In genomic region chr17:68704897-68705296, GRCh38 we compare ENCODE assay signal across 14 cellular contexts.
DNase-seq lines count a peak whose midpoint lies in the region; TF ChIP-seq lines count a peak whose summit lies in the region.
"Had no signal": no experiment of that assay in that cellular context is flagged by ENCODE, and none has a peak within 500 bp of the region (broad histone marks: within the 10 kb centered on the region; RNA-seq: fewer than 3 reads in every experiment).

No MANE protein-coding gene starts in this region.

- no peak overlapping the region for H3K9ac ChIP-seq in neural progenitor cell

- H3K4me1 Mint-ChIP-seq in chondrocyte (ENCODE audit: low read depth) (peaks cover 8% of the 10 kb centered on the region), nephron (peaks cover 46% of the 10 kb centered on the region), neural progenitor cell (no peaks in the 10 kb centered on the region)
- H3K4me1 Mint-ChIP-seq: B cell had no signal

- H3K4me3 Mint-ChIP-seq in chondrocyte (ENCODE audit: unreplicated experiment), result no peak overlapping the region
- H3K4me3 Mint-ChIP-seq in nephron, result peak overlapping the region in 1 of 3 experiments; percentile 1
- no peak overlapping the region for H3K4me3 Mint-ChIP-seq in neural progenitor cell
- H3K4me3 Mint-ChIP-seq: B cell had no signal

- H3K27me3 ChIP-seq in AG04450 (ENCODE audit: control insufficient read depth, insufficient read depth, low read length) (no peaks in the 10 kb centered on the region), neural progenitor cell (no peaks in the 10 kb centered on the region)

- H3K27me3 Mint-ChIP-seq in chondrocyte (ENCODE audit: low read depth) (no peaks in the 10 kb centered on the region), nephron (ENCODE audit: low read depth) (peaks cover 5% of the 10 kb centered on the region), neural progenitor cell (ENCODE audit: insufficient read depth, low read depth) (peaks cover 3% of the 10 kb centered on the region)

- H3K27ac ChIP-seq in AG04450 (ENCODE audit: low read depth, low read length) (peak overlapping the region; percentile 52), neural progenitor cell (no peak overlapping the region)
- H3K27ac ChIP-seq: coronary artery had no signal

- H3K79me2 ChIP-seq in neural progenitor cell (ENCODE audit: low read depth), result no peaks in the 10 kb centered on the region

- POLR2A ChIA-PET in AG04450 (lab: Yijun Ruan, JAX), result no interaction called here

- no peak overlapping the region for H2AFZ ChIP-seq in neural progenitor cell (replicated peaks)

- no peaks in the 10 kb centered on the region for H3K36me3 ChIP-seq in neural progenitor cell

- H3K27ac Mint-ChIP-seq in chondrocyte (ENCODE audit: unreplicated experiment), result peak overlapping the region; percentile 0
- H3K27ac Mint-ChIP-seq in nephron, result peak overlapping the region in 2 of 3 experiments; percentile 46 to 74
- no peak overlapping the region for H3K27ac Mint-ChIP-seq in neural progenitor cell
- H3K27ac Mint-ChIP-seq: B cell had no signal

- H3F3A ChIP-seq in neural progenitor cell (ENCODE audit: low read depth), result no peaks in the 10 kb centered on the region

- H3K9me3 ChIP-seq in AG04450 (ENCODE audit: control insufficient read depth, insufficient read depth, low read length) (no peaks in the 10 kb centered on the region), neural progenitor cell (ENCODE audit: low read depth) (no peaks in the 10 kb centered on the region)

- no peaks in the 10 kb centered on the region for H3K9me3 Mint-ChIP-seq in chondrocyte (ENCODE audit: low read depth)
- no peaks in the 10 kb centered on the region for H3K9me3 Mint-ChIP-seq in nephron
- H3K9me3 Mint-ChIP-seq in neural progenitor cell, result no peaks in the 10 kb centered on the region

- H3K36me3 Mint-ChIP-seq in chondrocyte (ENCODE audit: low read depth), result no peaks in the 10 kb centered on the region
- no peaks in the 10 kb centered on the region for H3K36me3 Mint-ChIP-seq in nephron (ENCODE audit: low read depth)
- H3K36me3 Mint-ChIP-seq in neural progenitor cell, result no peaks in the 10 kb centered on the region

- no peaks in the 10 kb centered on the region for H3K4me1 ChIP-seq in neural progenitor cell

- no peak for DNase-seq in AG04450 (ENCODE audit: low read depth, low spot score)
- peak; percentile 29 for DNase-seq in HCEC 1CT
- no peak for DNase-seq in chondrocyte (ENCODE audit: low spot score)
- DNase-seq in NK-92 (lab: John Stamatoyannopoulos, UW; ENCODE audit: unreplicated experiment), result no peak
- DNase-seq in NCI-H446 treated with DMSO at 0.1 percent for 48 hours (lab: John Stamatoyannopoulos, UW), result no peak
- no peak for DNase-seq in cerebellum (ENCODE audit: low spot score)
- no peak for DNase-seq in neural progenitor cell (ENCODE audit: low spot score)
- DNase-seq: activated CD4-positive, alpha-beta T cell treated with anti-CD3 and anti-CD28 coated beads, Interleukin-2, amount 50 U/mL, for 48 hours; GOT3; left colon; NCI-H1417 had no signal

- CTCF ChIA-PET in AG04450 (lab: Charles Lee), result no interaction called here

- no peak overlapping the region for H3K4me3 ChIP-seq in AG04450 (ENCODE audit: low read depth, low read length)
- no peak overlapping the region for H3K4me3 ChIP-seq in neural progenitor cell
- H3K4me3 ChIP-seq: coronary artery had no signal

- TF ChIP-seq CTCF in AG04450 (IDR thresholded peaks at IDR 0.05; ENCODE audit: low read depth, low read length) (no peak), chondrocyte (IDR thresholded peaks at IDR 0.05) (no peak), nephron (IDR thresholded peaks at IDR 0.05; ENCODE audit: unreplicated experiment in 3 of 3) (no peak), neural progenitor cell (IDR thresholded peaks at IDR 0.05) (no peak)

- no peaks in the 10 kb centered on the region for H4K20me1 ChIP-seq in neural progenitor cell (ENCODE audit: low read depth)

- H3K4me2 ChIP-seq in neural progenitor cell, result no peak overlapping the region
